Comparison of ENCODE assay signal across 9 cellular contexts in genomic region chr4:107037188-107037587, GRCh38. TPM values are rescaled to one million over a fixed set of nuclear protein-coding genes. Genes with fewer than 3 reads are reported as not detected.
DNase-seq lines count a peak whose midpoint lies in the region; ATAC-seq, FAIRE-seq and TF ChIP-seq lines count a peak whose summit lies in the region.
"Had no signal": no experiment of that assay in that cellular context is flagged by ENCODE, and none has a peak within 500 bp of the region (broad histone marks: within the 10 kb centered on the region; RNA-seq: fewer than 3 reads in every experiment).

No MANE protein-coding gene starts in this region.

- TF ChIP-seq CTCF in OCI-LY1 (IDR thresholded peaks at IDR 0.05; ENCODE audit: low read length) (0 out of 2 replicates have a peak, but pooled peaks have one; percentile 7), fibroblast of pulmonary artery (IDR thresholded peaks at IDR 0.05; ENCODE audit: low read length, missing control alignments) (peak; percentile 58), pancreas (IDR thresholded peaks at IDR 0.05) (peak in 2 of 4 donors; percentile 23 to 24)

- H3K9me3 ChIP-seq in OCI-LY1 (ENCODE audit: low read length) (no peaks in the 10 kb centered on the region), pancreas (no peaks in the 10 kb centered on the region)

- peak; percentile 19 for DNase-seq in activated CD4-positive, alpha-beta memory T cell treated with anti-CD3 and anti-CD28 coated beads for 36 hours
- DNase-seq in activated CD4-positive, alpha-beta memory T cell treated with anti-CD3 and anti-CD28 coated beads, Interleukin-2, amount 10 ng/mL, durations not matched to agents 7 days and 5 days: no peak
- DNase-seq in fibroblast of pulmonary artery (ENCODE audit: low read depth) (peak; percentile 42), pancreas (peak in 4 of 6 donors; percentile 29 to 80 (median 49)), T-helper 1 cell (no peak), amniotic stem cell (lab: John Stamatoyannopoulos, UW) (no peak)

- no peaks in the 10 kb centered on the region for H3K36me3 ChIP-seq in OCI-LY1 (ENCODE audit: insufficient read depth, low read length)
- no peaks in the 10 kb centered on the region for H3K36me3 ChIP-seq in pancreas

- H3K4me1 Mint-ChIP-seq in activated CD4-positive, alpha-beta memory T cell treated with anti-CD3 and anti-CD28 coated beads for 36 hours (ENCODE audit: low read depth): peaks cover 27% of the 10 kb centered on the region
- peaks cover 23% of the 10 kb centered on the region for H3K4me1 Mint-ChIP-seq in activated CD4-positive, alpha-beta memory T cell treated with anti-CD3 and anti-CD28 coated beads, Interleukin-2, amount 10 ng/mL, durations not matched to agents 7 days and 5 days

- no peaks in the 10 kb centered on the region for H3K9me3 Mint-ChIP-seq in activated CD4-positive, alpha-beta memory T cell treated with anti-CD3 and anti-CD28 coated beads for 36 hours
- no peaks in the 10 kb centered on the region for H3K9me3 Mint-ChIP-seq in activated CD4-positive, alpha-beta memory T cell treated with anti-CD3 and anti-CD28 coated beads, Interleukin-2, amount 10 ng/mL, durations not matched to agents 7 days and 5 days
- H3K9me3 Mint-ChIP-seq: activated naive CD4-positive, alpha-beta T cell treated with anti-CD3 and anti-CD28 coated beads, Interleukin-2, amount 50 U/mL, for 72 hours had no signal

- H3K27ac ChIP-seq in OCI-LY1 (ENCODE audit: low read depth, low read length, poor library complexity, severe bottlenecking) (no peak overlapping the region), pancreas (no peak overlapping the region)

- H3K27me3 Mint-ChIP-seq in activated CD4-positive, alpha-beta memory T cell treated with anti-CD3 and anti-CD28 coated beads for 36 hours: peaks cover 58% of the 10 kb centered on the region
- peaks cover 47% of the 10 kb centered on the region for H3K27me3 Mint-ChIP-seq in activated CD4-positive, alpha-beta memory T cell treated with anti-CD3 and anti-CD28 coated beads, Interleukin-2, amount 10 ng/mL, durations not matched to agents 7 days and 5 days

- WGBS in pancreas, 2 donors: 3% methylated on average over 19 of the region's 19 CpGs

- H3K4me3 ChIP-seq in OCI-LY1 (ENCODE audit: low read depth, low read length, poor library complexity, severe bottlenecking) (no peak overlapping the region), fibroblast of pulmonary artery (replicated peaks; ENCODE audit: low read depth, low read length) (no peak overlapping the region), pancreas (peak overlapping the region in 1 of 4 donors; percentile 47)

- POLR2A ChIA-PET in activated CD4-positive, alpha-beta memory T cell treated with anti-CD3 and anti-CD28 coated beads for 36 hours (lab: Charles Lee): no interaction called here
- POLR2A ChIA-PET in activated CD4-positive, alpha-beta memory T cell treated with anti-CD3 and anti-CD28 coated beads, Interleukin-2, amount 10 ng/mL, durations not matched to agents 7 days and 5 days (lab: Charles Lee): no interaction called here

- no peaks in the 10 kb centered on the region for H3K9me2 ChIP-seq in OCI-LY1 (ENCODE audit: low read depth, low read length)

- no peak overlapping the region for H3K27ac Mint-ChIP-seq in activated CD4-positive, alpha-beta memory T cell treated with anti-CD3 and anti-CD28 coated beads for 36 hours
- H3K27ac Mint-ChIP-seq in activated CD4-positive, alpha-beta memory T cell treated with anti-CD3 and anti-CD28 coated beads, Interleukin-2, amount 10 ng/mL, durations not matched to agents 7 days and 5 days: no peak overlapping the region
- H3K27ac Mint-ChIP-seq: activated naive CD4-positive, alpha-beta T cell treated with anti-CD3 and anti-CD28 coated beads, Interleukin-2, amount 50 U/mL, for 72 hours had no signal

- H4K20me1 ChIP-seq in OCI-LY1 (ENCODE audit: insufficient read depth, low read length): no peaks in the 10 kb centered on the region

- H3F3A ChIP-seq in OCI-LY1 (ENCODE audit: insufficient read depth, low read length): no peaks in the 10 kb centered on the region

- no peaks in the 10 kb centered on the region for H3K36me3 Mint-ChIP-seq in activated CD4-positive, alpha-beta memory T cell treated with anti-CD3 and anti-CD28 coated beads for 36 hours
- peaks cover 2% of the 10 kb centered on the region for H3K36me3 Mint-ChIP-seq in activated CD4-positive, alpha-beta memory T cell treated with anti-CD3 and anti-CD28 coated beads, Interleukin-2, amount 10 ng/mL, durations not matched to agents 7 days and 5 days (ENCODE audit: low read depth)

- peak in 3 of 4 donors; percentile 69 to 77 (median 76) for ATAC-seq in pancreas
- no peak for ATAC-seq in HG02884 (IDR thresholded peaks at IDR 0.05; ENCODE audit: unreplicated experiment)
- ATAC-seq: activated naive CD4-positive, alpha-beta T cell treated with anti-CD3 and anti-CD28 coated beads, Interleukin-2, amount 50 U/mL, for 72 hours had no signal

- no peak overlapping the region for H3K4me2 ChIP-seq in OCI-LY1 (ENCODE audit: low read length)

- H3K79me2 ChIP-seq in OCI-LY1 (ENCODE audit: insufficient read depth, low read length): no peaks in the 10 kb centered on the region

- H3K27me3 ChIP-seq in OCI-LY1 (ENCODE audit: insufficient read depth, low read length) (no peaks in the 10 kb centered on the region), pancreas (peaks cover 0 to 36% (median 3%) of the 10 kb centered on the region in 4 donors)

- no peak overlapping the region for H3K9ac ChIP-seq in OCI-LY1 (ENCODE audit: low read length)

- H2AFZ ChIP-seq in OCI-LY1 (ENCODE audit: low read length): no peak overlapping the region

- H3K4me1 ChIP-seq in OCI-LY1 (ENCODE audit: insufficient read depth, low read length, severe bottlenecking) (no peaks in the 10 kb centered on the region), pancreas (peaks cover 0 to 8% (median 0%) of the 10 kb centered on the region in 3 donors)

- CTCF ChIA-PET in activated CD4-positive, alpha-beta memory T cell treated with anti-CD3 and anti-CD28 coated beads for 36 hours (lab: Charles Lee): no interaction called here
- CTCF ChIA-PET in activated CD4-positive, alpha-beta memory T cell treated with anti-CD3 and anti-CD28 coated beads, Interleukin-2, amount 10 ng/mL, durations not matched to agents 7 days and 5 days (lab: Charles Lee): no interaction called here

- FAIRE-seq in pancreas (lab: Jason Lieb, UNC): no peak

- H3K4me3 Mint-ChIP-seq in activated CD4-positive, alpha-beta memory T cell treated with anti-CD3 and anti-CD28 coated beads for 36 hours: no peak overlapping the region
- no peak overlapping the region for H3K4me3 Mint-ChIP-seq in activated CD4-positive, alpha-beta memory T cell treated with anti-CD3 and anti-CD28 coated beads, Interleukin-2, amount 10 ng/mL, durations not matched to agents 7 days and 5 days

- intact Hi-C loops in activated CD4-positive, alpha-beta memory T cell treated with anti-CD3 and anti-CD28 coated beads for 36 hours (cut with micrococcal nuclease): loop anchor here (5.0 kb wide), 1 partner anchor 145 kb away; no protein-coding TSS in a partner anchor
- intact Hi-C loops in pancreas (cut with DNase I): no loop called here

RNA-seq across cellular contexts. Expression of gene DKK2, which starts 1.1 kb away (rescaled TPM):
- not detected for total RNA-seq in activated CD4-positive, alpha-beta memory T cell treated with anti-CD3 and anti-CD28 coated beads for 36 hours
- total RNA-seq in activated CD4-positive, alpha-beta memory T cell treated with anti-CD3 and anti-CD28 coated beads, Interleukin-2, amount 10 ng/mL, durations not matched to agents 7 days and 5 days: not detected
- total RNA-seq in pancreas: 1 to 10 TPM in 1 of 6 donors, under 1 TPM in 3, not detected in 2; 0.09 to 1.3 (median 0.49) TPM
- polyA plus RNA-seq in pancreas: under 1 TPM; 0.08 to 0.16 TPM
- total RNA-seq: activated naive CD4-positive, alpha-beta T cell treated with anti-CD3 and anti-CD28 coated beads, Interleukin-2, amount 50 U/mL, for 72 hours had no signal

Comparison
In these comparisons a context has a peak if more than half of its experiments do, and no peak if none do; other contexts are left out.
1. DNase-seq: peak in activated CD4-positive, alpha-beta memory T cell treated with anti-CD3 and anti-CD28 coated beads for 36 hours (single experiment), fibroblast of pulmonary artery (single experiment) and pancreas (4 of 6); none in activated CD4-positive, alpha-beta memory T cell treated with anti-CD3 and anti-CD28 coated beads, Interleukin-2, amount 10 ng/mL, durations not matched to agents 7 days and 5 days (single experiment), T-helper 1 cell (0 of 5) and amniotic stem cell (single experiment).